In genomic region chr19:10669246-10669645, GRCh38 we compare ENCODE assay signal across 1 cellular context.
A peak's percentile ranks its signal among the peaks of the same experiment; 100 is the strongest.
TF ChIP-seq lines count a peak whose summit lies in the region.

No MANE protein-coding gene starts in this region.

TF ChIP-seq in K562, 482 proteins besides CTCF, POLR2A, EP300 and RAD21:
- TF ChIP-seq ZBED1 (IDR thresholded peaks at IDR 0.05): no peak
- peak; percentile 48; the same call in 1 of the 2 replicates for TF ChIP-seq ZNF316 (IDR thresholded peaks at IDR 0.05)
